ENCODE assay signal across 8 cellular contexts in genomic region chr21:23699402-23699801, GRCh38.
"Had no signal": no experiment of that assay in that cellular context is flagged by ENCODE, and none has a peak within 500 bp of the region (broad histone marks: within the 10 kb centered on the region; RNA-seq: fewer than 3 reads in every experiment).

No MANE protein-coding gene starts in this region.

- H3K27ac ChIP-seq: HL-60, KMS-11 had no signal

- H3K27ac Mint-ChIP-seq: IgD-negative memory B cell had no signal

- FAIRE-seq: HepG2, HTR-8/SVneo had no signal

- DNase-seq: IMR-90, KBM-7, KG1 had no signal

- H3K4me2 ChIP-seq: KMS-11 had no signal

- H3K36me3 Mint-ChIP-seq: IgD-negative memory B cell had no signal

- H3K9ac ChIP-seq: KMS-11 had no signal

- ATAC-seq: HepG2 had no signal

- H3K27me3 Mint-ChIP-seq: IgD-negative memory B cell had no signal
